ENCODE assay signal across 1 cellular context in genomic region chr21:26154776-26155175, GRCh38.
TF ChIP-seq lines count a peak whose summit lies in the region.

No MANE protein-coding gene starts in this region.

TF ChIP-seq in A549, 52 proteins besides CTCF, POLR2A, EP300 and RAD21 (continued from another document):
- no peak for TF ChIP-seq REST (IDR thresholded peaks at IDR 0.05)
- TF ChIP-seq ZFP36 (IDR thresholded peaks at IDR 0.05; ENCODE audit: borderline replicate concordance, partially characterized antibody) = no peak
- TF ChIP-seq PBX3 (IDR thresholded peaks at IDR 0.05) = no peak
- no peak for TF ChIP-seq NFE2L2 (conservative IDR thresholded peaks at IDR 0.05; ENCODE audit: low read length)
- TF ChIP-seq MYC (IDR thresholded peaks at IDR 0.05; ENCODE audit: borderline replicate concordance, low read length) = no peak
- TF ChIP-seq FOSB (CRISPR knock-in tag; IDR thresholded peaks at IDR 0.05) = no peak
- TF ChIP-seq ELK1 (IDR thresholded peaks at IDR 0.05; ENCODE audit: low read depth, low read length) = no peak
- TF ChIP-seq ATOH8 (CRISPR knock-in tag; IDR thresholded peaks at IDR 0.05; ENCODE audit: low read depth) = no peak
- no peak for TF ChIP-seq BCL3 (IDR thresholded peaks at IDR 0.05)
- no peak for TF ChIP-seq SMC3 (IDR thresholded peaks at IDR 0.05)
- no peak for TF ChIP-seq HOXA7 (CRISPR knock-in tag; IDR thresholded peaks at IDR 0.05)
